33 cellular contexts compared by ENCODE assay signal in the genomic region with DNA sequence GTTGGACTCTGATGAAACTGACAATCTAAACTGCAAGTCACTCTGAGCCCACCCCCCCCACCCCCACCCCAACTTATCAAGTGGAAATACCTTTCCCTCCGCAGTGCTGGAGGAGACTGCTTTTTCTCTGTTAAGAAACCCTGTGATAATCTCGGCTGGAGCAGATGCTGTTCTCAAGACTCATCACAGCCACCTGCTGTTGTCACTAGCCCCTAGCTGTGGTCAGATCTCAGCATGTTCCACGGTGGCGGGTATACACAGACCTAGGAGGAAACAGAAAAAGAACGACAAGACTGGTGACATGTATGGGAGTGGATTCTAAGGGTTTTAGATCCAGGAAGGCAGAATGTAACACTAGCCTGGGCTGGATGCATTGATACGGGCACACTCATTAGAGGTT. TPM values are rescaled to one million over a fixed set of nuclear protein-coding genes. Genes with fewer than 3 reads are reported as not detected.
"Had no signal": no experiment of that assay in that cellular context is flagged by ENCODE, and none has a peak within 500 bp of the region (broad histone marks: within the 10 kb centered on the region; RNA-seq: fewer than 3 reads in every experiment).

No MANE protein-coding gene starts in this region.

- H3K27ac ChIP-seq: brain microvascular endothelial cell, Peyer's patch, VCaP had no signal

- H3K27me3 ChIP-seq: brain microvascular endothelial cell, Peyer's patch had no signal

- H3K4me1 ChIP-seq: Peyer's patch had no signal

- DNase-seq: activated CD4-positive, alpha-beta T cell treated with anti-CD3 and anti-CD28 coated beads for 1 hour; activated CD4-positive, alpha-beta T cell treated with anti-CD3 and anti-CD28 coated beads for 48 hours; activated CD4-positive, alpha-beta T cell treated with anti-CD3 and anti-CD28 coated beads, Interleukin-2, amount 50 U/mL, for 4 hours; activated CD4-positive, CD25-positive, alpha-beta regulatory T cell; activated CD8-positive, alpha-beta T cell treated with anti-CD3 and anti-CD28 coated beads for 36 hours; activated effector memory CD4-positive, alpha-beta T cell treated with anti-CD3 and anti-CD28 coated beads, Interleukin-2, amount 50 U/mL, for 16 hours; activated naive CD4-positive, alpha-beta T cell; activated naive CD4-positive, alpha-beta T cell treated with anti-CD3 and anti-CD28 coated beads, Interleukin-2, amount 50 U/mL, for 16 hours; activated naive CD8-positive, alpha-beta T cell treated with anti-CD3 and anti-CD28 coated beads for 36 hours; activated T-cell treated with anti-CD3 and anti-CD28 coated beads, Interleukin-2, amount 50 U/mL, for 1 hour; activated T-cell treated with anti-CD3 and anti-CD28 coated beads, Interleukin-2, amount 50 U/mL, for 72 hours; amniotic stem cell; aorta; brain microvascular endothelial cell; central memory CD4-positive, alpha-beta T cell; NCI-H1105; NCI-H1417 treated with DMSO at 0.1 percent for 48 hours; NCI-H187 treated with DMSO at 0.1 percent for 48 hours; NCI-H2081; NCI-H510A; NCI-H69; NK-92 treated with Interleukin-12 subunit alpha and Interleukin-12 subunit beta, amount 100 ng/mL, for 24 hours; PC-3; Peyer's patch; RPMI8226; SHP77 treated with DMSO at 0.1 percent for 48 hours; T-cell; T-helper 17 cell; T-helper 9 cell had no signal

- H3K36me3 ChIP-seq: brain microvascular endothelial cell, Peyer's patch had no signal

- H3K4me3 ChIP-seq: K562, Peyer's patch had no signal

RNA-seq across cellular contexts. Expression of a gene that starts 2.3 kb away (rescaled TPM):
- total RNA-seq: activated CD8-positive, alpha-beta memory T cell treated with anti-CD3 and anti-CD28 coated beads for 36 hours; activated CD8-positive, alpha-beta T cell treated with anti-CD3 and anti-CD28 coated beads for 36 hours; activated naive CD8-positive, alpha-beta T cell treated with anti-CD3 and anti-CD28 coated beads for 36 hours; activated T-cell treated with anti-CD3 and anti-CD28 coated beads, Interleukin-2, amount 50 U/mL, for 72 hours; aorta; cerebellum; PC-3; Peyer's patch; T-cell; T-helper 17 cell had no signal
- polyA plus RNA-seq: aorta had no signal
